In genomic region chr22:22720201-22720723, GRCh38 we compare ENCODE assay signal across 1 cellular context.
TF ChIP-seq lines count a peak whose summit lies in the region.

No MANE protein-coding gene starts in this region.

TF ChIP-seq in IMR-90, 13 proteins besides CTCF, POLR2A, EP300 and RAD21:
- TF ChIP-seq ELK1 (IDR thresholded peaks at IDR 0.05; ENCODE audit: borderline replicate concordance, low read depth, low read length), result no peak
- peak; percentile 14; the same call in 1 of the 2 replicates for TF ChIP-seq SMC3 (IDR thresholded peaks at IDR 0.05; ENCODE audit: low read depth, low read length)
TF ChIP-seq in IMR-90: peak in this region for 1.
